In genomic region chr3:150362515-150363302, GRCh38 we compare ENCODE assay signal across 1 cellular context.
TF ChIP-seq lines count a peak whose summit lies in the region.

No MANE protein-coding gene starts in this region.

TF ChIP-seq in IMR-90, 13 proteins besides CTCF, POLR2A, EP300 and RAD21 (continued from another document):
- no peak for TF ChIP-seq USF2 (IDR thresholded peaks at IDR 0.05; ENCODE audit: low read depth, low read length)
- TF ChIP-seq NFE2L2 (IDR thresholded peaks at IDR 0.05; ENCODE audit: low read depth, low read length) = no peak
- no peak for TF ChIP-seq MXI1 (IDR thresholded peaks at IDR 0.05; ENCODE audit: borderline replicate concordance, low read depth, low read length)
- TF ChIP-seq SMC3 (IDR thresholded peaks at IDR 0.05; ENCODE audit: low read depth, low read length) = no peak
- no peak for TF ChIP-seq RCOR1 (IDR thresholded peaks at IDR 0.05; ENCODE audit: insufficient replicate concordance, low read length)
- no peak for TF ChIP-seq FOS (IDR thresholded peaks at IDR 0.05; ENCODE audit: low read depth, low read length)
- no peak for TF ChIP-seq CEBPB (IDR thresholded peaks at IDR 0.05; ENCODE audit: low read depth, low read length)
- no peak for TF ChIP-seq CHD1 (IDR thresholded peaks at IDR 0.05; ENCODE audit: low read depth, low read length)
- no peak for TF ChIP-seq MAFK (IDR thresholded peaks at IDR 0.05; ENCODE audit: low read depth, low read length)
- TF ChIP-seq BHLHE40 (IDR thresholded peaks at IDR 0.05; ENCODE audit: low read depth, low read length) = no peak
